In the genomic region with DNA sequence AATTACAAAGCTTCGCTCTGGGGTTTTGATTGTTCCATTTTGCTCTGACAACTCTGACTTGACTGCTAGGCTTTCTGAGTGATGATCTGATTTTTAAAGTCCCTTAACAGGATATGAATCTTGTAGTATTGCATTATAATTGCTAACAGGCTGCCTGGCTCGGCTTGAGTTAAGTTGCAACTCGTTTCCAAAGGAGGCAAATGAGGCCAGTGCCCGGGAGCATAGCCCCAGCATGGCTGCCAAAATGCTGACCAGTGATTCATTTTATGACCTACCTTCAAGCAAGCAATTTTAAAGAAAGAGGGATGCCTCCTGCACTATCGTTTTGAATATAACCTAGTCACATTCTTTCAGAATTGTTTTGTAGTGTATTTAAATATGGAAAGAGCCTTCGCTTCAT, we compare ENCODE assay signal across 14 cellular contexts.
DNase-seq lines count a peak whose midpoint lies in the region; ATAC-seq and TF ChIP-seq lines count a peak whose summit lies in the region.
"Had no signal": no experiment of that assay in that cellular context is flagged by ENCODE, and none has a peak within 500 bp of the region (broad histone marks: within the 10 kb centered on the region; RNA-seq: fewer than 3 reads in every experiment).

No MANE protein-coding gene starts in this region.

- H3K36me3 Mint-ChIP-seq in Caco-2 (ENCODE audit: insufficient read depth, unreplicated experiment) = no peaks in the 10 kb centered on the region

- H3K27ac Mint-ChIP-seq in Caco-2 (ENCODE audit: unreplicated experiment) = no peak overlapping the region

- no peak overlapping the region for H3K4me3 Mint-ChIP-seq in Caco-2 (ENCODE audit: unreplicated experiment)

- no peaks in the 10 kb centered on the region for H4K20me1 ChIP-seq in PC-3 (ENCODE audit: low read length)
- no peaks in the 10 kb centered on the region for H4K20me1 ChIP-seq in osteoblast (ENCODE audit: insufficient read depth, low read length)

- H3K27ac ChIP-seq in PC-3 (ENCODE audit: low read length) (no peak overlapping the region), osteoblast (ENCODE audit: low read depth, low read length) (peak overlapping the region; percentile 100), spleen (no peak overlapping the region)
- H3K27ac ChIP-seq: PC-9 had no signal

- H3K27me3 ChIP-seq in PC-3 (ENCODE audit: low read length) = no peaks in the 10 kb centered on the region
- no peaks in the 10 kb centered on the region for H3K27me3 ChIP-seq in osteoblast (ENCODE audit: insufficient read depth, low read length)
- H3K27me3 ChIP-seq in spleen (replicated peaks in 1 of 7) = peaks cover 0 to 5% (median 0%) of the 10 kb centered on the region in 7 donors
- no peaks in the 10 kb centered on the region for H3K27me3 ChIP-seq in Caco-2 (replicated peaks; ENCODE audit: control insufficient read depth, insufficient read depth, low read length)

- BruUV-seq in PC-3 (replicated peaks; lab: Mats Ljungman, UMichigan) = no TSS peak
- BruUV-seq in Caco-2 (replicated peaks; lab: Mats Ljungman, UMichigan) = no TSS peak

- no peaks in the 10 kb centered on the region for H3K79me2 ChIP-seq in PC-3 (ENCODE audit: low read length)
- H3K79me2 ChIP-seq in osteoblast (ENCODE audit: insufficient read depth, low read length) = no peaks in the 10 kb centered on the region

- 63 to 83% (median 73%) methylated on average over 6 of the region's 6 CpGs for WGBS in spleen, 5 donors

- H3K4me3 ChIP-seq in PC-3 (ENCODE audit: low read length) = no peak overlapping the region
- H3K4me3 ChIP-seq in fibroblast of the aortic adventitia (ENCODE audit: low read depth, low read length) = peak overlapping the region; percentile 19
- H3K4me3 ChIP-seq in osteoblast (ENCODE audit: insufficient read depth, low read length) = peak overlapping the region; percentile 16
- H3K4me3 ChIP-seq in spleen = no peak overlapping the region
- no peak overlapping the region for H3K4me3 ChIP-seq in Caco-2 (ENCODE audit: low read depth, low read length)
- H3K4me3 ChIP-seq: K562, PC-9 had no signal

- peaks cover 7% of the 10 kb centered on the region for H3K4me1 Mint-ChIP-seq in Caco-2 (ENCODE audit: low read depth, unreplicated experiment)

- H3K9me3 Mint-ChIP-seq in Caco-2 (ENCODE audit: unreplicated experiment) = no peaks in the 10 kb centered on the region

- TF ChIP-seq CTCF in PC-3 (conservative IDR thresholded peaks at IDR 0.05; ENCODE audit: low read depth, low read length) = no peak
- TF ChIP-seq CTCF in fibroblast of the aortic adventitia (IDR thresholded peaks at IDR 0.05; ENCODE audit: insufficient read depth, low read length) = no peak
- no peak for TF ChIP-seq CTCF in osteoblast (IDR thresholded peaks at IDR 0.05; ENCODE audit: extremely low read depth, low read depth, low read length)
- TF ChIP-seq CTCF in spleen (IDR thresholded peaks at IDR 0.05 in 8 of 11, conservative IDR thresholded peaks at IDR 0.05 in 3 of 11) = no peak
- TF ChIP-seq CTCF in Caco-2 (IDR thresholded peaks at IDR 0.05; ENCODE audit: insufficient read depth in 1 of 2, low read depth in 1 of 2, low read length in 1 of 2, severe bottlenecking in 1 of 2, unreplicated experiment in 1 of 2) = no peak

- POLR2A ChIA-PET in PC-3 (lab: Charles Lee; ENCODE audit: unreplicated experiment) = no interaction called here
- POLR2A ChIA-PET in Caco-2 (lab: Charles Lee) = no interaction called here

- DNase-seq in PC-3 (no peak), fibroblast of the aortic adventitia (ENCODE audit: low read depth) (peak; percentile 97), osteoblast (ENCODE audit: insufficient read length, low spot score, missing footprints) (no peak), ureter (ENCODE audit: low spot score) (peak; percentile 70), spleen (no peak), Caco-2 (no peak)
- DNase-seq in stimulated activated CD4-positive, alpha-beta T cell treated with anti-CD3 and anti-CD28 coated beads, Interleukin-1b, Interleukin-23, amount 100 ng/mL, for 48 hours = no peak
- DNase-seq: activated T-cell treated with anti-CD3 and anti-CD28 coated beads for 4 hours, DMS79, foreskin melanocyte, GOT3, NCI-H2107, PC-9 had no signal

- H3K9me2 ChIP-seq in PC-3 (replicated peaks; ENCODE audit: low read length) = no peaks in the 10 kb centered on the region

- intact Hi-C loops in PC-3 (cut with micrococcal nuclease) = no loop called here
- intact Hi-C loops in spleen (cut with DNase I; ENCODE audit: low total_unique reads) = no loop called here
- intact Hi-C loops in Caco-2 (cut with micrococcal nuclease; ENCODE audit: unreplicated experiment) = no loop called here

- TF ChIP-seq POLR2A in spleen (IDR thresholded peaks at IDR 0.05) = no peak

- H3K4me2 ChIP-seq in PC-3 (ENCODE audit: low read length) (no peak overlapping the region), osteoblast (ENCODE audit: insufficient read depth, low read length) (peak overlapping the region; percentile 49)
- H3K4me2 ChIP-seq: PC-9 had no signal

- no peaks in the 10 kb centered on the region for H3K27me3 Mint-ChIP-seq in Caco-2 (ENCODE audit: insufficient read depth, unreplicated experiment)

- H3K36me3 ChIP-seq in PC-3 (ENCODE audit: low read depth, low read length) (no peaks in the 10 kb centered on the region), osteoblast (ENCODE audit: insufficient read depth, low read length) (no peaks in the 10 kb centered on the region), spleen (no peaks in the 10 kb centered on the region), Caco-2 (ENCODE audit: control insufficient read depth, insufficient read depth, low read length) (no peaks in the 10 kb centered on the region)

- no peaks in the 10 kb centered on the region for H3F3A ChIP-seq in PC-3 (ENCODE audit: low read length, unreplicated experiment)

- H3K9ac ChIP-seq in PC-3 (ENCODE audit: low read length) = no peak overlapping the region

- H2AFZ ChIP-seq in PC-3 (ENCODE audit: low read length) = no peak overlapping the region
- H2AFZ ChIP-seq in osteoblast (ENCODE audit: low read length) = peak overlapping the region; percentile 69
- H2AFZ ChIP-seq: PC-9 had no signal

- ATAC-seq in PC-3 = 0 out of 2 replicates have a peak, but pooled peaks have one; percentile 22
- ATAC-seq: K562 had no signal

- H3K9me3 ChIP-seq in PC-3 (ENCODE audit: low read length) (0 out of 2 replicates have a peak, but pooled peaks cover 4% of the 10 kb centered on the region), osteoblast (ENCODE audit: low read depth, low read length) (no peaks in the 10 kb centered on the region), spleen (no peaks in the 10 kb centered on the region), Caco-2 (no peaks in the 10 kb centered on the region)

- CTCF ChIA-PET in PC-3 (lab: Charles Lee) (interaction anchor here (0.7 kb wide), 1 partner anchor 51 kb away, joined by 3 read pairs; no protein-coding TSS in a partner anchor), Caco-2 (lab: Charles Lee) (no interaction called here)

- H3K4me1 ChIP-seq in PC-3 (ENCODE audit: insufficient read depth, low read length) (peaks cover 26% of the 10 kb centered on the region), osteoblast (ENCODE audit: insufficient read depth, low read length) (peaks cover 57% of the 10 kb centered on the region), spleen (no peaks in the 10 kb centered on the region), Caco-2 (no peaks in the 10 kb centered on the region)

Comparison
In these comparisons a context has a peak if more than half of its experiments do, and no peak if none do; other contexts are left out.
1. DNase-seq: peak in fibroblast of the aortic adventitia (single experiment) and ureter (single experiment); none in PC-3 (single experiment), osteoblast (single experiment), stimulated activated CD4-positive, alpha-beta T cell treated with anti-CD3 and anti-CD28 coated beads, Interleukin-1b, Interleukin-23, amount 100 ng/mL, for 48 hours (single experiment), spleen (single experiment) and Caco-2 (0 of 2).
2. H3K4me3 ChIP-seq: peak in fibroblast of the aortic adventitia (single experiment) and osteoblast (single experiment); none in PC-3 (single experiment), spleen (0 of 8) and Caco-2 (single experiment).